8 cellular contexts compared by ENCODE assay signal in genomic region chr14:76152333-76152681, GRCh38. TPM values are rescaled to one million over a fixed set of nuclear protein-coding genes. Genes with fewer than 3 reads are reported as not detected.
DNase-seq lines count a peak whose midpoint lies in the region; ATAC-seq lines count a peak whose summit lies in the region.

No MANE protein-coding gene starts in this region.

- peak in 2 of 3 experiments; percentile 70 to 74 for DNase-seq in NCI-H1417 (lab: John Stamatoyannopoulos, UW)
- no peak for DNase-seq in NCI-H1417 treated with DMSO at 0.1 percent for 48 hours (lab: John Stamatoyannopoulos, UW)
- DNase-seq in NCI-H1105 treated with DMSO at 0.1 percent for 48 hours (lab: John Stamatoyannopoulos, UW): peak; percentile 34
- DNase-seq in activated CD4-positive, alpha-beta T cell treated with anti-CD3 and anti-CD28 coated beads for 24 hours (ENCODE audit: low read depth in 2 of 2): peak; percentile 52 to 58
- peak; percentile 22 for DNase-seq in cerebellum (ENCODE audit: low spot score)
- DNase-seq in stimulated activated CD4-positive, alpha-beta T cell treated with anti-CD3 and anti-CD28 coated beads, Interleukin-2, amount 100 ng/mL, for 24 hours: peak; percentile 70 to 74

- peak overlapping the region; percentile 49 for H3K27ac ChIP-seq in layer of hippocampus (ENCODE audit: low read depth, low read length)

- ATAC-seq in HG02623 (IDR thresholded peaks at IDR 0.05; ENCODE audit: unreplicated experiment): peak; percentile 64

- H3K27me3 ChIP-seq in layer of hippocampus (ENCODE audit: control insufficient read depth, insufficient read depth, low read length): no peaks in the 10 kb centered on the region

RNA-seq across cellular contexts. Expression of gene GPATCH2L, which starts 0.6 kb away (rescaled TPM):
- 98.5 TPM for total RNA-seq in cerebellum
